ENCODE assay signal across 1 cellular context in genomic region chr6:16269442-16270070, GRCh38. TPM values are rescaled to one million over a fixed set of nuclear protein-coding genes. Genes with fewer than 3 reads are reported as not detected.
"Had no signal": no experiment of that assay in that cellular context is flagged by ENCODE, and none has a peak within 500 bp of the region (broad histone marks: within the 10 kb centered on the region; RNA-seq: fewer than 3 reads in every experiment).

No MANE protein-coding gene starts in this region.

RNA-seq across cellular contexts. Expression of gene GMPR, which starts 31.2 kb away (rescaled TPM):
- total RNA-seq: activated T-cell treated with anti-CD3 and anti-CD28 coated beads, Interleukin-2, amount 50 U/mL, for 72 hours had no signal
